Comparison of ENCODE assay signal across 25 cellular contexts in genomic region chr1:114551400-114551799, GRCh38.
"Had no signal": no experiment of that assay in that cellular context is flagged by ENCODE, and none has a peak within 500 bp of the region (broad histone marks: within the 10 kb centered on the region; RNA-seq: fewer than 3 reads in every experiment).

No MANE protein-coding gene starts in this region.

- H3K9ac ChIP-seq: parathyroid adenoma had no signal

- H3K9me3 Mint-ChIP-seq: activated CD8-positive, alpha-beta T cell treated with anti-CD3 and anti-CD28 coated beads for 36 hours; activated T-cell treated with anti-CD3 and anti-CD28 coated beads, Interleukin-2, amount 50 U/mL, for 4 hours; activated T-helper 17 cell treated with anti-CD3 and anti-CD28 coated beads, Interleukin-2, amount 50 U/mL, for 72 hours; dendritic cell treated with granulocyte-macrophage colony-stimulating factor and Interleukin-4, amounts not matched to agents 40 ng/mL and 50 ng/mL, for 4 days; naive thymus-derived CD4-positive, alpha-beta T cell had no signal

- H3K27ac ChIP-seq: esophagus squamous epithelium, heart right ventricle, parathyroid adenoma, right atrium auricular region, spleen, suprapubic skin, tibial artery, VCaP had no signal

- H2AFZ ChIP-seq: parathyroid adenoma had no signal

- H3K36me3 Mint-ChIP-seq: mesothelial cell of epicardium; naive thymus-derived CD4-positive, alpha-beta T cell had no signal

- H3K4me1 ChIP-seq: esophagus squamous epithelium, heart right ventricle, parathyroid adenoma, right atrium auricular region, spleen, suprapubic skin, tibial artery had no signal

- H3K27me3 Mint-ChIP-seq: activated CD8-positive, alpha-beta T cell treated with anti-CD3 and anti-CD28 coated beads for 36 hours; dendritic cell treated with granulocyte-macrophage colony-stimulating factor and Interleukin-4, amounts not matched to agents 40 ng/mL and 50 ng/mL, for 4 days had no signal

- ATAC-seq: activated CD4-positive, CD25-positive, alpha-beta regulatory T cell treated with anti-CD3 and anti-CD28 coated beads, Interleukin-2, amount 50 U/mL, for 24 hours; activated CD8-positive, alpha-beta T cell treated with anti-CD3 and anti-CD28 coated beads for 36 hours; activated T-cell treated with anti-CD3 and anti-CD28 coated beads, Interleukin-2, amount 50 U/mL, for 4 hours; activated T-helper 17 cell treated with anti-CD3 and anti-CD28 coated beads, Interleukin-2, amount 50 U/mL, for 72 hours; heart right ventricle; left cardiac atrium; naive thymus-derived CD4-positive, alpha-beta T cell had no signal

- H3K4me3 Mint-ChIP-seq: activated CD8-positive, alpha-beta T cell treated with anti-CD3 and anti-CD28 coated beads for 36 hours; activated T-cell treated with anti-CD3 and anti-CD28 coated beads, Interleukin-2, amount 50 U/mL, for 4 hours; activated T-helper 17 cell treated with anti-CD3 and anti-CD28 coated beads, Interleukin-2, amount 50 U/mL, for 72 hours; dendritic cell treated with granulocyte-macrophage colony-stimulating factor and Interleukin-4, amounts not matched to agents 40 ng/mL and 50 ng/mL, for 4 days; mesothelial cell of epicardium; naive thymus-derived CD4-positive, alpha-beta T cell had no signal

- H3K79me2 ChIP-seq: parathyroid adenoma had no signal

- H3K4me3 ChIP-seq: esophagus squamous epithelium, heart right ventricle, right atrium auricular region, spleen, suprapubic skin, tibial artery had no signal

- DNase-seq: activated CD4-positive, alpha-beta T cell treated with anti-CD3 and anti-CD28 coated beads for 48 hours; activated CD8-positive, alpha-beta T cell treated with anti-CD3 and anti-CD28 coated beads for 36 hours; activated gamma-delta T cell treated with Interleukin-2 at 50 U/mL for 16 hours; activated naive CD4-positive, alpha-beta T cell treated with anti-CD3 and anti-CD28 coated beads, Interleukin-2, amount 50 U/mL, for 16 hours; activated T-cell treated with anti-CD3 and anti-CD28 coated beads, Interleukin-2, amount 50 U/mL, for 4 hours; amniotic stem cell; central memory CD4-positive, alpha-beta T cell; esophagus squamous epithelium; foreskin melanocyte; heart right ventricle; left cardiac atrium; mammary epithelial cell; naive thymus-derived CD4-positive, alpha-beta T cell; nucleus accumbens; spleen; stimulated activated naive CD4-positive, alpha-beta T cell; tibial artery had no signal

- H3K27me3 ChIP-seq: esophagus squamous epithelium, heart right ventricle, right atrium auricular region, spleen, suprapubic skin, tibial artery had no signal

- H3K27ac Mint-ChIP-seq: activated CD8-positive, alpha-beta T cell treated with anti-CD3 and anti-CD28 coated beads for 36 hours; activated T-helper 17 cell treated with anti-CD3 and anti-CD28 coated beads, Interleukin-2, amount 50 U/mL, for 72 hours; dendritic cell treated with granulocyte-macrophage colony-stimulating factor and Interleukin-4, amounts not matched to agents 40 ng/mL and 50 ng/mL, for 4 days; mesothelial cell of epicardium; naive thymus-derived CD4-positive, alpha-beta T cell had no signal

- H3K4me1 Mint-ChIP-seq: activated T-helper 17 cell treated with anti-CD3 and anti-CD28 coated beads, Interleukin-2, amount 50 U/mL, for 72 hours; mesothelial cell of epicardium; naive thymus-derived CD4-positive, alpha-beta T cell had no signal

- H3K9me3 ChIP-seq: esophagus squamous epithelium, heart right ventricle, right atrium auricular region, spleen, suprapubic skin, tibial artery had no signal

- H3K36me3 ChIP-seq: esophagus squamous epithelium, heart right ventricle, right atrium auricular region, spleen, suprapubic skin, tibial artery had no signal
